20 cellular contexts compared by ENCODE assay signal in genomic region chr14:82387699-82388098, GRCh38.
DNase-seq lines count a peak whose midpoint lies in the region; ATAC-seq and TF ChIP-seq lines count a peak whose summit lies in the region.
"Had no signal": no experiment of that assay in that cellular context is flagged by ENCODE, and none has a peak within 500 bp of the region (broad histone marks: within the 10 kb centered on the region; RNA-seq: fewer than 3 reads in every experiment).

No MANE protein-coding gene starts in this region.

- H3K36me3 ChIP-seq in gastroesophageal sphincter: no peaks in the 10 kb centered on the region

- H3K4me3 ChIP-seq in gastroesophageal sphincter: no peak overlapping the region

- peak overlapping the region; percentile 82 to 99 (median 84) for H3K27ac ChIP-seq in gastroesophageal sphincter

- DNase-seq in G401 (ENCODE audit: low spot score): peak; percentile 36
- DNase-seq in astrocyte of the hippocampus (ENCODE audit: low read depth, low spot score): peak; percentile 77
- no peak for DNase-seq in sciatic nerve (ENCODE audit: low spot score)
- DNase-seq in NCI-H1436 (lab: John Stamatoyannopoulos, UW): no peak
- no peak for DNase-seq in NCI-H1092 (lab: John Stamatoyannopoulos, UW)
- DNase-seq: activated CD8-positive, alpha-beta T cell treated with anti-CD3 and anti-CD28 coated beads, Interleukin-2, amount 10 ng/mL, durations not matched to agents 7 days and 5 days; activated T-cell treated with anti-CD3 and anti-CD28 coated beads, Interleukin-2, amount 50 U/mL, for 4 hours; CD4-positive, CD25-positive, alpha-beta regulatory T cell; DMS53; H7; Kasumi-1; NCI-H1105 treated with DMSO at 0.1 percent for 48 hours; NCI-H774; occipital lobe; SK-N-SH; stimulated activated CD4-positive, alpha-beta T cell treated with anti-CD3 and anti-CD28 coated beads, Interleukin-2, amount 100 ng/mL, for 48 hours had no signal

- TF ChIP-seq POLR2A in gastroesophageal sphincter (IDR thresholded peaks at IDR 0.05) (no peak), GM18505 (IDR thresholded peaks at IDR 0.05; ENCODE audit: borderline replicate concordance, extremely low read depth, insufficient read depth, insufficient read length) (no peak)

- ATAC-seq in gastroesophageal sphincter (peak; percentile 97), sciatic nerve (peak; percentile 92), HG02973 (IDR thresholded peaks at IDR 0.05; ENCODE audit: unreplicated experiment) (no peak), GM18505 (IDR thresholded peaks at IDR 0.05; ENCODE audit: unreplicated experiment) (no peak)
- ATAC-seq: activated CD8-positive, alpha-beta T cell treated with anti-CD3 and anti-CD28 coated beads, Interleukin-2, amount 10 ng/mL, durations not matched to agents 7 days and 5 days; activated naive CD4-positive, alpha-beta T cell treated with anti-CD3 and anti-CD28 coated beads, Interleukin-2, amount 50 U/mL, for 72 hours; activated T-cell treated with anti-CD3 and anti-CD28 coated beads, Interleukin-2, amount 50 U/mL, for 4 hours had no signal

- 37 to 54% methylated on average over 2 of the region's 2 CpGs for WGBS in gastroesophageal sphincter (ENCODE audit: low coverage in 1 of 2), 2 donors

- no peak for TF ChIP-seq CTCF in gastroesophageal sphincter (IDR thresholded peaks at IDR 0.05)

- intact Hi-C loops in sciatic nerve (cut with DNase I): no loop called here

- TF ChIP-seq EP300 in gastroesophageal sphincter (IDR thresholded peaks at IDR 0.05): peak; percentile 95

- no peaks in the 10 kb centered on the region for H3K27me3 ChIP-seq in gastroesophageal sphincter

- no peaks in the 10 kb centered on the region for H3K9me3 ChIP-seq in gastroesophageal sphincter

- in situ Hi-C loops in G401 (cut with HindIII; ENCODE audit: low sequenced_read_pairs): no loop called here

- peaks cover 0 to 13% (median 5%) of the 10 kb centered on the region in 3 donors for H3K4me1 ChIP-seq in gastroesophageal sphincter

Comparison
In these comparisons a context has a peak if more than half of its experiments do, and no peak if none do; other contexts are left out.
1. DNase-seq: peak in G401 (single experiment) and astrocyte of the hippocampus (single experiment); none in sciatic nerve (single experiment), NCI-H1436 (single experiment) and NCI-H1092 (single experiment).
2. ATAC-seq: peak in gastroesophageal sphincter (single experiment) and sciatic nerve (single experiment); none in HG02973 (single experiment) and GM18505 (single experiment).